8 cellular contexts compared by ENCODE assay signal in genomic region chr6:47483853-47484546, GRCh38.
DNase-seq lines count a peak whose midpoint lies in the region; ATAC-seq lines count a peak whose summit lies in the region.

No MANE protein-coding gene starts in this region.

- peak overlapping the region; percentile 66 for H3K27ac ChIP-seq in epithelial cell of prostate

- peak; percentile 45 for ATAC-seq in GM21576 (IDR thresholded peaks at IDR 0.05; ENCODE audit: unreplicated experiment)

- DNase-seq in AG08395 (ENCODE audit: low spot score) (peak; percentile 14), NCI-H2029 (lab: John Stamatoyannopoulos, UW) (peak; percentile 11), epithelial cell of prostate (ENCODE audit: low read depth, low spot score) (peak; percentile 56), T-helper 2 cell (no peak), hypothalamus (lab: John Stamatoyannopoulos, UW) (no peak), SKM-1 (lab: John Stamatoyannopoulos, UW; ENCODE audit: unreplicated experiment) (no peak)
- no peak for DNase-seq in stimulated activated CD4-positive, alpha-beta T cell treated with anti-CD3 and anti-CD28 coated beads, Interleukin-4, amount 100 ng/mL, for 24 hours

Comparison
In these comparisons a context has a peak if more than half of its experiments do, and no peak if none do; other contexts are left out.
1. DNase-seq: peak in AG08395 (single experiment), NCI-H2029 (single experiment) and epithelial cell of prostate (single experiment); none in T-helper 2 cell (0 of 5), hypothalamus (0 of 51), SKM-1 (single experiment) and stimulated activated CD4-positive, alpha-beta T cell treated with anti-CD3 and anti-CD28 coated beads, Interleukin-4, amount 100 ng/mL, for 24 hours (single experiment).